ENCODE assay signal across 30 cellular contexts in the genomic region with DNA sequence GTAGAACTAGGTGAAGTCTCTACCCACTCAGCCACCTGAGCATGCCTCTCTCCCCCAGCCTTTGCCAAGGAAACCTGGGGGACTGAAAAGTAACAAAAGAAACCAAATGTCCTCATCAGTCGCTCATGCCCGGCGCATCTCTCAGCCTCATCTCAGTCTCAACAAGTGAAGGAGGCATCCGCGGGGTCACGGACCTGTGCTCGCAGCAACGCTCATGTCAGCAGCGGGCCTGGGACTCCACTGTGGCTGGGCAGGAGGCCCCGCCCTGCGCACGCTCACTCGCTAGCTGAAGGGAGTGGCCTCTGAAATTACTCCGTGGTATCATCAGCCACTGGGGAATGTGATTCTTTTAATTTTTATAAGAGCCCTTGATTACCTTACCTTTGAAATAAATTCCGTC.
"Had no signal": no experiment of that assay in that cellular context is flagged by ENCODE, and none has a peak within 500 bp of the region (broad histone marks: within the 10 kb centered on the region; RNA-seq: fewer than 3 reads in every experiment).

No MANE protein-coding gene starts in this region.

- H3K9me3 ChIP-seq: adrenal gland, body of pancreas had no signal

- H3K4me1 Mint-ChIP-seq: activated CD4-positive, alpha-beta T cell treated with anti-CD3 and anti-CD28 coated beads for 36 hours; activated CD8-positive, alpha-beta memory T cell treated with anti-CD3 and anti-CD28 coated beads, Interleukin-2, amount 10 ng/mL, durations not matched to agents 7 days and 5 days; activated naive CD8-positive, alpha-beta T cell treated with anti-CD3 and anti-CD28 coated beads for 36 hours; activated naive CD8-positive, alpha-beta T cell treated with anti-CD3 and anti-CD28 coated beads, Interleukin-2, amount 50 U/mL, for 24 hours had no signal

- H3K27ac ChIP-seq: adrenal gland, body of pancreas, cardiac muscle cell, coronary artery had no signal

- H3K36me3 Mint-ChIP-seq: activated CD8-positive, alpha-beta memory T cell treated with anti-CD3 and anti-CD28 coated beads, Interleukin-2, amount 10 ng/mL, durations not matched to agents 7 days and 5 days had no signal

- H3K27ac Mint-ChIP-seq: activated CD4-positive, alpha-beta memory T cell treated with anti-CD3 and anti-CD28 coated beads for 36 hours; activated CD4-positive, alpha-beta T cell treated with anti-CD3 and anti-CD28 coated beads for 36 hours; activated CD4-positive, alpha-beta T cell treated with anti-CD3 and anti-CD28 coated beads, Interleukin-2, amount 10 ng/mL, durations not matched to agents 24 days and 14 days; activated CD8-positive, alpha-beta memory T cell treated with anti-CD3 and anti-CD28 coated beads, Interleukin-2, amount 10 ng/mL, durations not matched to agents 7 days and 5 days; activated CD8-positive, alpha-beta T cell treated with anti-CD3 and anti-CD28 coated beads, Interleukin-2, amount 10 ng/mL, durations not matched to agents 7 days and 5 days; activated naive CD4-positive, alpha-beta T cell treated with anti-CD3 and anti-CD28 coated beads for 36 hours; activated naive CD4-positive, alpha-beta T cell treated with anti-CD3 and anti-CD28 coated beads, Interleukin-2, amount 50 U/mL, for 24 hours; activated naive CD8-positive, alpha-beta T cell treated with anti-CD3 and anti-CD28 coated beads for 36 hours; activated naive CD8-positive, alpha-beta T cell treated with anti-CD3 and anti-CD28 coated beads, Interleukin-2, amount 50 U/mL, for 24 hours; activated T-helper 1 cell treated with anti-CD3 and anti-CD28 coated beads, Interleukin-12 subunit alpha, Interleukin-12 subunit beta, Interleukin-2, Interleukin-4 antibody, amounts not matched to agents 30 ng/mL and 10 ng/mL and 1 ng/mL, durations not matched to agents 14 hours and 24 hours and 36 hours; activated T-helper 2 cell treated with anti-CD3 and anti-CD28 coated beads, Interferon-gamma antibody, Interleukin-2, Interleukin-4, amounts not matched to agents 10 μg/mL and 5 μg/mL and 100 μg/mL, durations not matched to agents 14 hours and 24 hours and 36 hours; dendritic cell treated with granulocyte-macrophage colony-stimulating factor and Interleukin-4, amounts not matched to agents 40 ng/mL and 50 ng/mL, for 4 days had no signal

- H3K4me3 Mint-ChIP-seq: activated CD4-positive, alpha-beta memory T cell treated with anti-CD3 and anti-CD28 coated beads for 36 hours; activated CD4-positive, alpha-beta T cell treated with anti-CD3 and anti-CD28 coated beads for 36 hours; activated CD4-positive, alpha-beta T cell treated with anti-CD3 and anti-CD28 coated beads, Interleukin-2, amount 10 ng/mL, durations not matched to agents 24 days and 14 days; activated CD8-positive, alpha-beta memory T cell treated with anti-CD3 and anti-CD28 coated beads, Interleukin-2, amount 10 ng/mL, durations not matched to agents 7 days and 5 days; activated CD8-positive, alpha-beta T cell treated with anti-CD3 and anti-CD28 coated beads, Interleukin-2, amount 10 ng/mL, durations not matched to agents 7 days and 5 days; activated naive CD4-positive, alpha-beta T cell treated with anti-CD3 and anti-CD28 coated beads for 36 hours; activated naive CD4-positive, alpha-beta T cell treated with anti-CD3 and anti-CD28 coated beads, Interleukin-2, amount 50 U/mL, for 24 hours; activated naive CD8-positive, alpha-beta T cell treated with anti-CD3 and anti-CD28 coated beads for 36 hours; activated naive CD8-positive, alpha-beta T cell treated with anti-CD3 and anti-CD28 coated beads, Interleukin-2, amount 50 U/mL, for 24 hours; activated T-helper 1 cell treated with anti-CD3 and anti-CD28 coated beads, Interleukin-12 subunit alpha, Interleukin-12 subunit beta, Interleukin-2, Interleukin-4 antibody, amounts not matched to agents 30 ng/mL and 10 ng/mL and 1 ng/mL, durations not matched to agents 14 hours and 24 hours and 36 hours; central memory CD8-positive, alpha-beta T cell; dendritic cell treated with granulocyte-macrophage colony-stimulating factor and Interleukin-4, amounts not matched to agents 40 ng/mL and 50 ng/mL, for 4 days; endodermal cell had no signal

- H3K9me3 Mint-ChIP-seq: activated CD4-positive, alpha-beta memory T cell treated with anti-CD3 and anti-CD28 coated beads for 36 hours; activated CD4-positive, alpha-beta T cell treated with anti-CD3 and anti-CD28 coated beads, Interleukin-2, amount 10 ng/mL, durations not matched to agents 24 days and 14 days; activated naive CD4-positive, alpha-beta T cell treated with anti-CD3 and anti-CD28 coated beads for 36 hours; activated naive CD4-positive, alpha-beta T cell treated with anti-CD3 and anti-CD28 coated beads, Interleukin-2, amount 50 U/mL, for 24 hours; activated naive CD8-positive, alpha-beta T cell treated with anti-CD3 and anti-CD28 coated beads for 36 hours; activated naive CD8-positive, alpha-beta T cell treated with anti-CD3 and anti-CD28 coated beads, Interleukin-2, amount 50 U/mL, for 24 hours; activated T-helper 1 cell treated with anti-CD3 and anti-CD28 coated beads, Interleukin-12 subunit alpha, Interleukin-12 subunit beta, Interleukin-2, Interleukin-4 antibody, amounts not matched to agents 30 ng/mL and 10 ng/mL and 1 ng/mL, durations not matched to agents 14 hours and 24 hours and 36 hours; activated T-helper 2 cell treated with anti-CD3 and anti-CD28 coated beads, Interferon-gamma antibody, Interleukin-2, Interleukin-4, amounts not matched to agents 10 μg/mL and 5 μg/mL and 100 μg/mL, durations not matched to agents 14 hours and 24 hours and 36 hours; central memory CD8-positive, alpha-beta T cell; dendritic cell treated with granulocyte-macrophage colony-stimulating factor and Interleukin-4, amounts not matched to agents 40 ng/mL and 50 ng/mL, for 4 days; endodermal cell had no signal

- DNase-seq: activated CD4-positive, alpha-beta memory T cell treated with anti-CD3 and anti-CD28 coated beads for 36 hours; activated CD4-positive, alpha-beta T cell treated with anti-CD3 and anti-CD28 coated beads for 36 hours; activated CD4-positive, alpha-beta T cell treated with anti-CD3 and anti-CD28 coated beads, Interleukin-2, amount 10 ng/mL, durations not matched to agents 24 days and 14 days; activated CD4-positive, CD25-positive, alpha-beta regulatory T cell; activated CD4-positive, CD25-positive, alpha-beta regulatory T cell treated with anti-CD3 and anti-CD28 coated beads, Interleukin-2, amount 50 U/mL, for 72 hours; activated CD8-positive, alpha-beta memory T cell treated with anti-CD3 and anti-CD28 coated beads, Interleukin-2, amount 10 ng/mL, durations not matched to agents 7 days and 5 days; activated CD8-positive, alpha-beta memory T cell treated with anti-CD3 and anti-CD28 coated beads, Interleukin-2, amount 50 U/mL, for 4 hours; activated CD8-positive, alpha-beta T cell treated with anti-CD3 and anti-CD28 coated beads, Interleukin-2, amount 10 ng/mL, durations not matched to agents 7 days and 5 days; activated effector memory CD4-positive, alpha-beta T cell treated with anti-CD3 and anti-CD28 coated beads, Interleukin-2, amount 50 U/mL, for 16 hours; activated naive CD4-positive, alpha-beta T cell treated with anti-CD3 and anti-CD28 coated beads for 36 hours; activated naive CD8-positive, alpha-beta T cell treated with anti-CD3 and anti-CD28 coated beads for 36 hours; activated naive CD8-positive, alpha-beta T cell treated with anti-CD3 and anti-CD28 coated beads, Interleukin-2, amount 50 U/mL, for 24 hours; activated T-cell treated with anti-CD3 and anti-CD28 coated beads, Interleukin-2, amount 50 U/mL, for 1 hour; activated T-cell treated with anti-CD3 and anti-CD28 coated beads, Interleukin-2, amount 50 U/mL, for 48 hours; amygdala; aorta; body of pancreas; dorsolateral prefrontal cortex; effector memory CD4-positive, alpha-beta T cell; endodermal cell; foreskin fibroblast; T-helper 2 cell had no signal

- H3K4me3 ChIP-seq: adrenal gland, body of pancreas, cardiac muscle cell, coronary artery, dorsolateral prefrontal cortex had no signal

- H3K4me1 ChIP-seq: adrenal gland, body of pancreas had no signal

- H3K27me3 ChIP-seq: adrenal gland, body of pancreas, cardiac muscle cell, dorsolateral prefrontal cortex had no signal

- H3K27me3 Mint-ChIP-seq: activated CD4-positive, alpha-beta memory T cell treated with anti-CD3 and anti-CD28 coated beads for 36 hours; activated CD4-positive, alpha-beta T cell treated with anti-CD3 and anti-CD28 coated beads for 36 hours; activated CD4-positive, alpha-beta T cell treated with anti-CD3 and anti-CD28 coated beads, Interleukin-2, amount 10 ng/mL, durations not matched to agents 24 days and 14 days; activated CD8-positive, alpha-beta memory T cell treated with anti-CD3 and anti-CD28 coated beads, Interleukin-2, amount 10 ng/mL, durations not matched to agents 7 days and 5 days; activated naive CD4-positive, alpha-beta T cell treated with anti-CD3 and anti-CD28 coated beads, Interleukin-2, amount 50 U/mL, for 24 hours; activated naive CD8-positive, alpha-beta T cell treated with anti-CD3 and anti-CD28 coated beads for 36 hours; activated naive CD8-positive, alpha-beta T cell treated with anti-CD3 and anti-CD28 coated beads, Interleukin-2, amount 50 U/mL, for 24 hours; central memory CD8-positive, alpha-beta T cell; dendritic cell treated with granulocyte-macrophage colony-stimulating factor and Interleukin-4, amounts not matched to agents 40 ng/mL and 50 ng/mL, for 4 days had no signal
